Comparison of ENCODE assay signal across 1 cellular context in genomic region chr12:114649585-114649984, GRCh38.
TF ChIP-seq lines count a peak whose summit lies in the region.

No MANE protein-coding gene starts in this region.

TF ChIP-seq in GM23338, 12 proteins besides CTCF, POLR2A, EP300 and RAD21 (continued from another document):
- TF ChIP-seq, protein P1, sequence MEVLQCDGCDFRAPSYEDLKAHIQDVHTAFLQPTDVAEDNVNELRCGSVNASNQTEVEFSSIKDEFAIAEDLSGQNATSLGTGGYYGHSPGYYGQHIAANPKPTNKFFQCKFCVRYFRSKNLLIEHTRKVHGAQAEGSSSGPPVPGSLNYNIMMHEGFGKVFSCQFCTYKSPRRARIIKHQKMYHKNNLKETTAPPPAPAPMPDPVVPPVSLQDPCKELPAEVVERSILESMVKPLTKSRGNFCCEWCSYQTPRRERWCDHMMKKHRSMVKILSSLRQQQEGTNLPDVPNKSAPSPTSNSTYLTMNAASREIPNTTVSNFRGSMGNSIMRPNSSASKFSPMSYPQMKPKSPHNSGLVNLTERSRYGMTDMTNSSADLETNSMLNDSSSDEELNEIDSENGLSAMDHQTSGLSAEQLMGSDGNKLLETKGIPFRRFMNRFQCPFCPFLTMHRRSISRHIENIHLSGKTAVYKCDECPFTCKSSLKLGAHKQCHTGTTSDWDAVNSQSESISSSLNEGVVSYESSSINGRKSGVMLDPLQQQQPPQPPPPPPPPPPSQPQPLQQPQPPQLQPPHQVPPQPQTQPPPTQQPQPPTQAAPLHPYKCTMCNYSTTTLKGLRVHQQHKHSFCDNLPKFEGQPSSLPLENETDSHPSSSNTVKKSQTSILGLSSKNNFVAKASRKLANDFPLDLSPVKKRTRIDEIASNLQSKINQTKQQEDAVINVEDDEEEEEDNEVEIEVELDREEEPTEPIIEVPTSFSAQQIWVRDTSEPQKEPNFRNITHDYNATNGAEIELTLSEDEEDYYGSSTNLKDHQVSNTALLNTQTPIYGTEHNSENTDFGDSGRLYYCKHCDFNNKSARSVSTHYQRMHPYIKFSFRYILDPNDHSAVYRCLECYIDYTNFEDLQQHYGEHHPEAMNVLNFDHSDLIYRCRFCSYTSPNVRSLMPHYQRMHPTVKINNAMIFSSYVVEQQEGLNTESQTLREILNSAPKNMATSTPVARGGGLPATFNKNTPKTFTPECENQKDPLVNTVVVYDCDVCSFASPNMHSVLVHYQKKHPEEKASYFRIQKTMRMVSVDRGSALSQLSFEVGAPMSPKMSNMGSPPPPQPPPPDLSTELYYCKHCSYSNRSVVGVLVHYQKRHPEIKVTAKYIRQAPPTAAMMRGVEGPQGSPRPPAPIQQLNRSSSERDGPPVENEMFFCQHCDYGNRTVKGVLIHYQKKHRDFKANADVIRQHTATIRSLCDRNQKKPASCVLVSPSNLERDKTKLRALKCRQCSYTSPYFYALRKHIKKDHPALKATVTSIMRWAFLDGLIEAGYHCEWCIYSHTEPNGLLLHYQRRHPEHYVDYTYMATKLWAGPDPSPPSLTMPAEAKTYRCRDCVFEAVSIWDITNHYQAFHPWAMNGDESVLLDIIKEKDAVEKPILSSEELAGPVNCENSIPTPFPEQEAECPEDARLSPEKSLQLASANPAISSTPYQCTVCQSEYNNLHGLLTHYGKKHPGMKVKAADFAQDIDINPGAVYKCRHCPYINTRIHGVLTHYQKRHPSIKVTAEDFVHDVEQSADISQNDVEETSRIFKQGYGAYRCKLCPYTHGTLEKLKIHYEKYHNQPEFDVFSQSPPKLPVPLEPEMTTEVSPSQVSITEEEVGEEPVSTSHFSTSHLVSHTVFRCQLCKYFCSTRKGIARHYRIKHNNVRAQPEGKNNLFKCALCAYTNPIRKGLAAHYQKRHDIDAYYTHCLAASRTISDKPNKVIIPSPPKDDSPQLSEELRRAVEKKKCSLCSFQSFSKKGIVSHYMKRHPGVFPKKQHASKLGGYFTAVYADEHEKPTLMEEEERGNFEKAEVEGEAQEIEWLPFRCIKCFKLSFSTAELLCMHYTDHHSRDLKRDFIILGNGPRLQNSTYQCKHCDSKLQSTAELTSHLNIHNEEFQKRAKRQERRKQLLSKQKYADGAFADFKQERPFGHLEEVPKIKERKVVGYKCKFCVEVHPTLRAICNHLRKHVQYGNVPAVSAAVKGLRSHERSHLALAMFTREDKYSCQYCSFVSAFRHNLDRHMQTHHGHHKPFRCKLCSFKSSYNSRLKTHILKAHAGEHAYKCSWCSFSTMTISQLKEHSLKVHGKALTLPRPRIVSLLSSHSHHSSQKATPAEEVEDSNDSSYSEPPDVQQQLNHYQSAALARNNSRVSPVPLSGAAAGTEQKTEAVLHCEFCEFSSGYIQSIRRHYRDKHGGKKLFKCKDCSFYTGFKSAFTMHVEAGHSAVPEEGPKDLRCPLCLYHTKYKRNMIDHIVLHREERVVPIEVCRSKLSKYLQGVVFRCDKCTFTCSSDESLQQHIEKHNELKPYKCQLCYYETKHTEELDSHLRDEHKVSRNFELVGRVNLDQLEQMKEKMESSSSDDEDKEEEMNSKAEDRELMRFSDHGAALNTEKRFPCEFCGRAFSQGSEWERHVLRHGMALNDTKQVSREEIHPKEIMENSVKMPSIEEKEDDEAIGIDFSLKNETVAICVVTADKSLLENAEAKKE (CRISPR knock-in tag; IDR thresholded peaks at IDR 0.05) = no peak
